ENCODE assay signal across 1 cellular context in genomic region chr4:3791910-3792542, GRCh38.
TF ChIP-seq lines count a peak whose summit lies in the region.

No MANE protein-coding gene starts in this region.

TF ChIP-seq in HEK293T, 16 proteins besides CTCF, POLR2A, EP300 and RAD21 (continued from another document):
- TF ChIP-seq PKNOX1 (IDR thresholded peaks at IDR 0.05) (no peak), L3MBTL2 (conservative IDR thresholded peaks at IDR 0.05) (no peak), TARDBP (IDR thresholded peaks at IDR 0.05) (no peak), BHLHE40 (IDR thresholded peaks at IDR 0.05; ENCODE audit: borderline replicate concordance) (no peak), LEF1 (IDR thresholded peaks at IDR 0.05; ENCODE audit: borderline replicate concordance) (no peak)
